Comparison of ENCODE assay signal across 8 cellular contexts in genomic region chr6:3162565-3163247, GRCh38. TPM values are rescaled to one million over a fixed set of nuclear protein-coding genes. Genes with fewer than 3 reads are reported as not detected.
DNase-seq lines count a peak whose midpoint lies in the region; ATAC-seq, FAIRE-seq and TF ChIP-seq lines count a peak whose summit lies in the region.

No MANE protein-coding gene starts in this region.

- peaks cover 35% of the 10 kb centered on the region for H3K27me3 Mint-ChIP-seq in neural crest cell (ENCODE audit: low read depth)

- 0% methylated on average over 38 to 57 of the region's 74 CpGs for WGBS in tibial nerve, 2 donors

- no peaks in the 10 kb centered on the region for H3K9me3 Mint-ChIP-seq in neural crest cell

- FAIRE-seq in frontal cortex (lab: Jason Lieb, UNC): no peak

- peak overlapping the region; percentile 75 for H3K27ac Mint-ChIP-seq in neural crest cell (ENCODE audit: unreplicated experiment)

- H3K79me2 ChIP-seq in DND-41 (ENCODE audit: insufficient read depth, low read length): no peaks in the 10 kb centered on the region

- H4K20me1 ChIP-seq in DND-41 (ENCODE audit: insufficient read depth, low read length): no peaks in the 10 kb centered on the region

- in situ Hi-C loops in KBM-7 (cut with MboI; ENCODE audit: low pct_unique_long_range_greater_than_20kb, low sequenced_read_pairs): no loop called here

- TF ChIP-seq POLR2A in tibial nerve (IDR thresholded peaks at IDR 0.05): peak; percentile 27 to 64

- ATAC-seq in DND-41 (ENCODE audit: insufficient read depth, low read depth) (peak; percentile 82), GM21619 (IDR thresholded peaks at IDR 0.05; ENCODE audit: unreplicated experiment) (peak; percentile 60)

- H3K27ac ChIP-seq in DND-41 (ENCODE audit: low read length): no peak overlapping the region
- peak overlapping the region; percentile 92 to 99 (median 96) for H3K27ac ChIP-seq in tibial nerve

- H3K36me3 ChIP-seq in DND-41 (ENCODE audit: insufficient read depth, low read length) (no peaks in the 10 kb centered on the region), tibial nerve (no peaks in the 10 kb centered on the region)

- peak overlapping the region; percentile 68 for H2AFZ ChIP-seq in DND-41 (ENCODE audit: low read depth, low read length)

- no peak for TF ChIP-seq CTCF in DND-41 (IDR thresholded peaks at IDR 0.05; ENCODE audit: borderline replicate concordance, extremely low read depth, low read length, poor library complexity, severe bottlenecking)
- peak; percentile 29 for TF ChIP-seq CTCF in neural crest cell (conservative IDR thresholded peaks at IDR 0.05)
- peak in 3 of 5 experiments; percentile 4 to 51 (median 25) for TF ChIP-seq CTCF in tibial nerve (IDR thresholded peaks at IDR 0.05)

- peaks cover 78% of the 10 kb centered on the region for H3K4me1 Mint-ChIP-seq in neural crest cell

- no peaks in the 10 kb centered on the region for H3K36me3 Mint-ChIP-seq in neural crest cell (ENCODE audit: low read depth)

- H3K9me3 ChIP-seq in DND-41 (ENCODE audit: insufficient read depth, low read length, severe bottlenecking): no peaks in the 10 kb centered on the region
- H3K9me3 ChIP-seq in tibial nerve: no peaks in the 10 kb centered on the region

- peaks cover 26% of the 10 kb centered on the region for H3K4me1 ChIP-seq in DND-41 (ENCODE audit: insufficient read depth, low read length)
- H3K4me1 ChIP-seq in tibial nerve: peaks cover 0 to 38% (median 0%) of the 10 kb centered on the region in 4 donors

- peaks cover 63% of the 10 kb centered on the region for H3K27me3 ChIP-seq in DND-41 (ENCODE audit: insufficient read depth, low read length, poor library complexity)
- H3K27me3 ChIP-seq in tibial nerve: no peaks in the 10 kb centered on the region

- H3K9ac ChIP-seq in DND-41 (ENCODE audit: low read depth, low read length): peak overlapping the region; percentile 39; the same call in 1 of the 2 replicates

- peak in 1 of 2 donors; percentile 81 for TF ChIP-seq EP300 in tibial nerve (IDR thresholded peaks at IDR 0.05)

- DNase-seq in DND-41 (peak; percentile 73), KBM-7 (peak; percentile 87), SHP77 (lab: John Stamatoyannopoulos, UW) (peak; percentile 60 to 72), frontal cortex (ENCODE audit: low spot score in 2 of 2) (peak; percentile 68 to 71), neural crest cell (ENCODE audit: low read depth, low spot score) (peak; percentile 65), tibial nerve (ENCODE audit: low spot score in 2 of 2) (peak in 1 of 2 donors; percentile 37)
- DNase-seq in activated naive CD4-positive, alpha-beta T cell treated with Interleukin-2 at 50 U/mL for 16 hours: peak; percentile 60

- H3K4me3 ChIP-seq in DND-41 (ENCODE audit: low read depth in 1 of 2, low read length in 2 of 2): peak overlapping the region in 1 of 2 experiments; percentile 51; a peak in 2 of 4 replicates
- H3K4me3 ChIP-seq in tibial nerve: peak overlapping the region; percentile 84 to 92 (median 92)

- peak overlapping the region; percentile 73 for H3K4me2 ChIP-seq in DND-41 (ENCODE audit: insufficient read depth, low read length)

- peak overlapping the region; percentile 92 for H3K4me3 Mint-ChIP-seq in neural crest cell

RNA-seq across cellular contexts. Expression of gene TUBB2A, which starts 5.4 kb away (rescaled TPM):
- total RNA-seq in frontal cortex: 1,551 TPM
- total RNA-seq in neural crest cell: 167 and 177 TPM in 2 replicates
- total RNA-seq in tibial nerve: 100 to 1,000 TPM in 1 of 4 donors, 10 to 100 TPM in 3; 37.5 to 100 (median 68.0) TPM

RNA-seq across cellular contexts. Expression of gene BPHL, which starts 44.2 kb away (rescaled TPM):
- total RNA-seq in frontal cortex (26.5 TPM), neural crest cell (45.7 and 47.4 TPM in 2 replicates), tibial nerve (10 to 100 TPM in 3 of 4 donors, 1 to 10 TPM in 1; 6.7 to 21.6 (median 12.6) TPM)
